In the genomic region with DNA sequence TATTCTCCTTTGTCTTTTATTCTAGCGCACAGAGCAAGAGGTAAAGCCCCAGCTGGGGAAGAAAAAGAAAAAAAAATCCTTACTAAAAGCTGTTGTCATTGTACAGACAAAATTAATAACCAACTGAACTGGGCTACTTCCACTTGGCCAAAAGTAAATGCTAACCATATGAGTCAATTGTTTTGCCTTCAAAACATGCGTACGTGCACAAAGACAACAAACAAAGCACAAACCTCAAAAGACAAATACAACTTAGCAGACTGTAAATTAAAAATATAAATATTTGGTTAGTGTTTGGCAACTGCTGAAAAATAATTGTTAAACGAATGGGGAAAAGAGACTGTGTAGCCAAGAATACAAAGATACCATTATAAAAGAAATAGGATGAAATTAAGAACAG, we compare ENCODE assay signal across 21 cellular contexts. TPM values are rescaled to one million over a fixed set of nuclear protein-coding genes. Genes with fewer than 3 reads are reported as not detected.
DNase-seq lines count a peak whose midpoint lies in the region; ATAC-seq and TF ChIP-seq lines count a peak whose summit lies in the region.
"Had no signal": no experiment of that assay in that cellular context is flagged by ENCODE, and none has a peak within 500 bp of the region (broad histone marks: within the 10 kb centered on the region; RNA-seq: fewer than 3 reads in every experiment).

No MANE protein-coding gene starts in this region.

- POLR2A ChIA-PET in SK-N-SH (lab: Yijun Ruan, JAX) = no interaction called here

- peaks cover 93% of the 10 kb centered on the region for H3K79me2 ChIP-seq in SK-N-SH (ENCODE audit: insufficient read depth)

- H3K36me3 ChIP-seq in SK-N-SH (replicated peaks in 1 of 2; ENCODE audit: control insufficient read depth in 1 of 2, insufficient read depth in 2 of 2, low read length in 1 of 2) (peaks cover 0 to 5% of the 10 kb centered on the region in 2 experiments), ascending aorta (no peaks in the 10 kb centered on the region), thoracic aorta (no peaks in the 10 kb centered on the region)
- H3K36me3 ChIP-seq: BLaER1 had no signal

- 0 out of 2 replicates have a peak overlapping the region, but pooled peaks have one; percentile 30 for H3K9ac ChIP-seq in SK-N-SH
- H3K9ac ChIP-seq: BLaER1 had no signal

- no peak for TF ChIP-seq CTCF in SK-N-SH (IDR thresholded peaks at IDR 0.05)
- no peak for TF ChIP-seq CTCF in ascending aorta (IDR thresholded peaks at IDR 0.05)
- TF ChIP-seq CTCF in fibroblast of mammary gland (conservative IDR thresholded peaks at IDR 0.05; ENCODE audit: control insufficient read depth, insufficient read depth, low read depth, low read length) = no peak
- TF ChIP-seq CTCF in thoracic aorta (IDR thresholded peaks at IDR 0.05) = no peak

- no peaks in the 10 kb centered on the region for H3K9me2 ChIP-seq in SK-N-SH

- H3K4me2 ChIP-seq in SK-N-SH = peak overlapping the region; percentile 77
- H3K4me2 ChIP-seq: BLaER1 had no signal

- no peak for ATAC-seq in SK-N-SH treated with all-trans-retinoic acid at 6 μM for 48 hours
- ATAC-seq in thoracic aorta (ENCODE audit: insufficient number of reproducible peaks, low FRiP score, low read depth) = no peak
- ATAC-seq in left ventricle myocardium superior = no peak
- ATAC-seq: PC-3; stimulated activated naive CD8-positive, alpha-beta T cell treated with anti-CD3 and anti-CD28 coated beads, Interleukin-15, amount 100 ng/mL, for 72 hours had no signal

- 0 out of 4 replicates have a peak overlapping the region, but pooled peaks of 1 of the 2 experiments have one; percentile 2 for H3K4me3 ChIP-seq in SK-N-SH (ENCODE audit: low read depth in 2 of 2, low read length in 1 of 2)
- H3K4me3 ChIP-seq in ascending aorta = peak overlapping the region in 1 of 2 donors; percentile 8
- no peak overlapping the region for H3K4me3 ChIP-seq in fibroblast of mammary gland (ENCODE audit: control insufficient read depth, low read depth, low read length)
- H3K4me3 ChIP-seq in thoracic aorta = no peak overlapping the region
- H3K4me3 ChIP-seq: BLaER1 had no signal

- TF ChIP-seq EP300 in SK-N-SH (IDR thresholded peaks at IDR 0.05; ENCODE audit: borderline replicate concordance in 1 of 2, low read depth in 1 of 2, low read length in 1 of 2) = no peak

- no peak overlapping the region for H2AFZ ChIP-seq in SK-N-SH (ENCODE audit: low read depth)

- H3K9me3 ChIP-seq in SK-N-SH (no peaks in the 10 kb centered on the region), ascending aorta (no peaks in the 10 kb centered on the region), thoracic aorta (no peaks in the 10 kb centered on the region)

- H4K20me1 ChIP-seq in SK-N-SH (ENCODE audit: insufficient read depth) = peaks cover 70% of the 10 kb centered on the region

- peaks cover 36% of the 10 kb centered on the region for H3F3A ChIP-seq in SK-N-SH (replicated peaks; ENCODE audit: insufficient read depth)

- intact Hi-C loops in ascending aorta (cut with DNase I) (no loop called here), left ventricle myocardium superior (cut with micrococcal nuclease) (no loop called here)

- CTCF ChIA-PET in SK-N-SH (lab: Yijun Ruan, JAX) = no interaction called here

- DNase-seq in SK-N-SH (no peak), ascending aorta (ENCODE audit: low spot score in 2 of 2) (no peak), fibroblast of mammary gland (ENCODE audit: low read depth) (peak; percentile 75), thoracic aorta (ENCODE audit: low spot score) (no peak), left ventricle myocardium superior (no peak), NCI-H1092 treated with DMSO at 0.1 percent for 48 hours (lab: John Stamatoyannopoulos, UW) (no peak)
- no peak for DNase-seq in stimulated activated CD8-positive, alpha-beta memory T cell treated with anti-CD3 and anti-CD28 coated beads, Interleukin-4, amount 100 ng/mL, for 48 hours
- DNase-seq: activated CD8-positive, alpha-beta memory T cell treated with anti-CD3 and anti-CD28 coated beads for 24 hours; activated naive CD4-positive, alpha-beta T cell treated with Interleukin-2 at 50 U/mL for 16 hours; activated T-cell treated with anti-CD3 and anti-CD28 coated beads, Interleukin-2, amount 50 U/mL, for 48 hours; Calu3; H7; KG1; NCI-H2081 treated with DMSO at 0.1 percent for 48 hours; NCI-H446 treated with DMSO at 0.1 percent for 48 hours; PC-3; SIG-M5; stimulated activated naive CD8-positive, alpha-beta T cell treated with anti-CD3 and anti-CD28 coated beads, Interleukin-15, amount 100 ng/mL, for 72 hours had no signal

- H3K4me1 ChIP-seq in SK-N-SH (ENCODE audit: control insufficient read depth in 1 of 2, insufficient read depth in 2 of 2, low read depth in 1 of 2, low read length in 1 of 2) = peaks cover 0 to 12% of the 10 kb centered on the region in 2 experiments; a peak in 2 of 4 replicates
- peaks cover 0 to 4% of the 10 kb centered on the region in 2 donors for H3K4me1 ChIP-seq in ascending aorta
- peaks cover 0 to 7% of the 10 kb centered on the region in 2 donors for H3K4me1 ChIP-seq in thoracic aorta (ENCODE audit: control insufficient read depth in 1 of 2, low read depth in 2 of 2)

- H3K27me3 ChIP-seq in SK-N-SH (ENCODE audit: insufficient read depth) (no peaks in the 10 kb centered on the region), ascending aorta (no peaks in the 10 kb centered on the region), thoracic aorta (replicated peaks; ENCODE audit: insufficient read depth) (no peaks in the 10 kb centered on the region)

- peak overlapping the region in 1 of 2 experiments; percentile 87; a peak in 2 of 4 replicates for H3K27ac ChIP-seq in SK-N-SH (ENCODE audit: low read depth in 2 of 2, low read length in 1 of 2)
- peak overlapping the region; percentile 37 to 43 for H3K27ac ChIP-seq in ascending aorta
- H3K27ac ChIP-seq in thoracic aorta = peak overlapping the region; percentile 50 to 71
- H3K27ac ChIP-seq: 22Rv1, BLaER1 had no signal

- WGBS in SK-N-SH (ENCODE audit: low lambda C conversion rate) = 46% methylated on average over 4 of the region's 4 CpGs

- TF ChIP-seq RAD21 in SK-N-SH (IDR thresholded peaks at IDR 0.05; ENCODE audit: low read length) = no peak

TF ChIP-seq in SK-N-SH, 30 proteins besides CTCF, POLR2A, EP300 and RAD21 (continues in another document):
- no peak for TF ChIP-seq SIN3A (IDR thresholded peaks at IDR 0.05; ENCODE audit: borderline replicate concordance, low read depth, low read length)
- no peak for TF ChIP-seq ZBTB33 (IDR thresholded peaks at IDR 0.05; ENCODE audit: borderline replicate concordance, low read depth)
- no peak for TF ChIP-seq MXI1 (IDR thresholded peaks at IDR 0.05; ENCODE audit: low read depth, low read length)
- TF ChIP-seq FOSL2 (IDR thresholded peaks at IDR 0.05; ENCODE audit: borderline replicate concordance, low read depth) = no peak
- TF ChIP-seq NRF1 (IDR thresholded peaks at IDR 0.05; ENCODE audit: low read depth, low read length) = no peak

TF ChIP-seq in SK-N-SH treated with all-trans-retinoic acid at 6 μM for 48 hours, 23 proteins besides CTCF, POLR2A, EP300 and RAD21 (continues in another document):
- TF ChIP-seq ZFP3 (CRISPR knock-in tag; IDR thresholded peaks at IDR 0.05) = no peak
- TF ChIP-seq ESRRG (CRISPR knock-in tag; IDR thresholded peaks at IDR 0.05) = no peak
- TF ChIP-seq, protein P1, sequence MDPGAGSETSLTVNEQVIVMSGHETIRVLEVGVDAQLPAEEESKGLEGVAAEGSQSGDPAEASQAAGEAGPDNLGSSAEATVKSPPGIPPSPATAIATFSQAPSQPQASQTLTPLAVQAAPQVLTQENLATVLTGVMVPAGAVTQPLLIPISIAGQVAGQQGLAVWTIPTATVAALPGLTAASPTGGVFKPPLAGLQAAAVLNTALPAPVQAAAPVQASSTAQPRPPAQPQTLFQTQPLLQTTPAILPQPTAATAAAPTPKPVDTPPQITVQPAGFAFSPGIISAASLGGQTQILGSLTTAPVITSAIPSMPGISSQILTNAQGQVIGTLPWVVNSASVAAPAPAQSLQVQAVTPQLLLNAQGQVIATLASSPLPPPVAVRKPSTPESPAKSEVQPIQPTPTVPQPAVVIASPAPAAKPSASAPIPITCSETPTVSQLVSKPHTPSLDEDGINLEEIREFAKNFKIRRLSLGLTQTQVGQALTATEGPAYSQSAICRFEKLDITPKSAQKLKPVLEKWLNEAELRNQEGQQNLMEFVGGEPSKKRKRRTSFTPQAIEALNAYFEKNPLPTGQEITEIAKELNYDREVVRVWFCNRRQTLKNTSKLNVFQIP (CRISPR knock-in tag; IDR thresholded peaks at IDR 0.05; ENCODE audit: borderline replicate concordance, low read depth) = no peak
- TF ChIP-seq ZNF70 (CRISPR knock-in tag; IDR thresholded peaks at IDR 0.05) = no peak
- TF ChIP-seq ZNF8 (CRISPR knock-in tag; IDR thresholded peaks at IDR 0.05) = no peak
- TF ChIP-seq ZNF565 (CRISPR knock-in tag; conservative IDR thresholded peaks at IDR 0.05; ENCODE audit: low read depth) = no peak
- TF ChIP-seq CSDC2 (CRISPR knock-in tag; IDR thresholded peaks at IDR 0.05) = no peak
- TF ChIP-seq, protein P2, sequence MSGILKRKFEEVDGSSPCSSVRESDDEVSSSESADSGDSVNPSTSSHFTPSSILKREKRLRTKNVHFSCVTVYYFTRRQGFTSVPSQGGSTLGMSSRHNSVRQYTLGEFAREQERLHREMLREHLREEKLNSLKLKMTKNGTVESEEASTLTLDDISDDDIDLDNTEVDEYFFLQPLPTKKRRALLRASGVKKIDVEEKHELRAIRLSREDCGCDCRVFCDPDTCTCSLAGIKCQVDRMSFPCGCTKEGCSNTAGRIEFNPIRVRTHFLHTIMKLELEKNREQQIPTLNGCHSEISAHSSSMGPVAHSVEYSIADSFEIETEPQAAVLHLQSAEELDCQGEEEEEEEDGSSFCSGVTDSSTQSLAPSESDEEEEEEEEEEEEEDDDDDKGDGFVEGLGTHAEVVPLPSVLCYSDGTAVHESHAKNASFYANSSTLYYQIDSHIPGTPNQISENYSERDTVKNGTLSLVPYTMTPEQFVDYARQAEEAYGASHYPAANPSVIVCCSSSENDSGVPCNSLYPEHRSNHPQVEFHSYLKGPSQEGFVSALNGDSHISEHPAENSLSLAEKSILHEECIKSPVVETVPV (CRISPR knock-in tag; IDR thresholded peaks at IDR 0.05) = no peak

RNA-seq across cellular contexts. Expression of gene EDA2R, which starts 5.9 kb away (rescaled TPM):
- polyA plus RNA-seq in SK-N-SH (2012; rRNA removed) = 23.0 and 41.0 TPM in 2 replicates
- 20.1 and 23.4 TPM in 2 replicates for polyA plus RNA-seq in SK-N-SH (2012; cell fraction: cytosol; rRNA removed)
- polyA plus RNA-seq in SK-N-SH (2012; cell fraction: nucleus; rRNA removed) = 62.3 and 97.8 TPM in 2 replicates
- total RNA-seq in ascending aorta = 0.43 TPM
- 1 to 10 TPM; 7.0 to 8.5 TPM for total RNA-seq in thoracic aorta
- total RNA-seq in left ventricle myocardium superior = 1.2 TPM
- total RNA-seq: Calu3, PC-3 had no signal
